17 cellular contexts compared by ENCODE assay signal in the genomic region with DNA sequence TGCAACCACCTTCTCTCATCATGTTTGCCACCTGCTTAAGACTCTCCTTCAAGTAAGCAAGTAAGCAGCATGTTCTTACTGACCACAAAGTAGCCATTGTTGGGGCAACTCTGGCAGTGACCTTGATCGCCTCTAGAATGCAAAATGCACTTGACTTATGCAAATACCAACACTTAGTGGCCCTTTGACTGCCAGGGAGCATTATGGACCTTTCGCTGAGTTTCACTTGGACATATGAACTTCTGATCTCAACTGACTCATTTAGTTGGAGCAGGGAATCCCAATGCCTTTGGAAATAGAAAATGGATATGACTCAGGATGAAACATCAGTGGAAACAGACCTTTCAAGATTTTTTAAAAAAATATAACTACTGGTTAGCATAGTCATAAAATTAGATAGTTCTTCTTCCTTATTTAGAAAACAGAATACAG. TPM values are rescaled to one million over a fixed set of nuclear protein-coding genes. Genes with fewer than 3 reads are reported as not detected.
DNase-seq lines count a peak whose midpoint lies in the region; ATAC-seq, FAIRE-seq and TF ChIP-seq lines count a peak whose summit lies in the region.
"Had no signal": no experiment of that assay in that cellular context is flagged by ENCODE, and none has a peak within 500 bp of the region (broad histone marks: within the 10 kb centered on the region; RNA-seq: fewer than 3 reads in every experiment).

No MANE protein-coding gene starts in this region.

- peak; percentile 69 for FAIRE-seq in H54 (lab: Jason Lieb, UNC)

- H3K27ac Mint-ChIP-seq in Calu3 (ENCODE audit: unreplicated experiment) = no peak overlapping the region
- H3K27ac Mint-ChIP-seq: activated naive CD8-positive, alpha-beta T cell treated with anti-CD3 and anti-CD28 coated beads, Interleukin-2, amount 50 U/mL, for 24 hours; dendritic cell treated with granulocyte-macrophage colony-stimulating factor and Interleukin-4, amounts not matched to agents 40 ng/mL and 50 ng/mL, for 4 days; WTC11 had no signal

- H3K36me3 ChIP-seq in RWPE2 (ENCODE audit: low read depth) = no peaks in the 10 kb centered on the region
- no peaks in the 10 kb centered on the region for H3K36me3 ChIP-seq in HAP-1 (replicated peaks)

- TF ChIP-seq CTCF in RWPE2 (IDR thresholded peaks at IDR 0.05; ENCODE audit: poor library complexity, severe bottlenecking) = no peak
- TF ChIP-seq CTCF in fibroblast of pulmonary artery (IDR thresholded peaks at IDR 0.05; ENCODE audit: low read length, missing control alignments) = no peak
- TF ChIP-seq CTCF in Calu3 (IDR thresholded peaks at IDR 0.05; ENCODE audit: unreplicated experiment) = no peak

- no peaks in the 10 kb centered on the region for H3K27me3 Mint-ChIP-seq in Calu3 (ENCODE audit: unreplicated experiment)

- DNase-seq in H54 (ENCODE audit: insufficient read length, low spot score) = peak; percentile 50
- DNase-seq in RWPE2 (ENCODE audit: low spot score) = no peak
- peak; percentile 59 for DNase-seq in fibroblast of pulmonary artery (ENCODE audit: low read depth)
- DNase-seq in stromal cell of bone marrow (ENCODE audit: low read depth) = peak; percentile 90
- DNase-seq in NCI-H2029 (lab: John Stamatoyannopoulos, UW) = no peak
- DNase-seq in HAP-1 (ENCODE audit: low spot score in 2 of 2) = no peak
- DNase-seq in Calu3 = no peak
- DNase-seq: activated naive CD8-positive, alpha-beta T cell treated with anti-CD3 and anti-CD28 coated beads, Interleukin-2, amount 50 U/mL, for 24 hours; activated T-cell treated with anti-CD3 and anti-CD28 coated beads for 4 hours; heart left ventricle; NCI-H1930 had no signal

- BruUV-seq in Calu3 (replicated peaks; lab: Mats Ljungman, UMichigan) = no TSS peak

- H3K4me3 ChIP-seq in RWPE2 (ENCODE audit: severe bottlenecking) (no peak overlapping the region), fibroblast of pulmonary artery (replicated peaks; ENCODE audit: low read depth, low read length) (no peak overlapping the region), HAP-1 (no peak overlapping the region)
- H3K4me3 ChIP-seq: heart left ventricle had no signal

- CTCF ChIA-PET in Calu3 (lab: Charles Lee) = no interaction called here

- in situ Hi-C loops in HAP-1 (cut with MboI; ENCODE audit: low sequenced_read_pairs) = no loop called here

- no peak overlapping the region for H3K4me3 Mint-ChIP-seq in Calu3 (ENCODE audit: low read depth, unreplicated experiment)
- H3K4me3 Mint-ChIP-seq: activated naive CD8-positive, alpha-beta T cell treated with anti-CD3 and anti-CD28 coated beads, Interleukin-2, amount 50 U/mL, for 24 hours; dendritic cell treated with granulocyte-macrophage colony-stimulating factor and Interleukin-4, amounts not matched to agents 40 ng/mL and 50 ng/mL, for 4 days; neural crest cell; WTC11 had no signal

- H3K4me1 Mint-ChIP-seq in Calu3 (ENCODE audit: low read depth, unreplicated experiment) = no peaks in the 10 kb centered on the region
- H3K4me1 Mint-ChIP-seq: WTC11 had no signal

- H3K9me3 Mint-ChIP-seq in Calu3 (ENCODE audit: low read depth, unreplicated experiment) = no peaks in the 10 kb centered on the region
- H3K9me3 Mint-ChIP-seq: activated naive CD8-positive, alpha-beta T cell treated with anti-CD3 and anti-CD28 coated beads, Interleukin-2, amount 50 U/mL, for 24 hours; neural crest cell had no signal

- H3K36me3 Mint-ChIP-seq in Calu3 (ENCODE audit: insufficient read depth, unreplicated experiment) = no peaks in the 10 kb centered on the region
- H3K36me3 Mint-ChIP-seq: WTC11 had no signal

- peak overlapping the region; percentile 19 for H3K27ac ChIP-seq in RWPE2 (ENCODE audit: poor library complexity, severe bottlenecking)

- H3K4me1 ChIP-seq in RWPE2 (ENCODE audit: insufficient read depth, poor library complexity, severe bottlenecking) (peaks cover 3% of the 10 kb centered on the region), HAP-1 (no peaks in the 10 kb centered on the region)

- peak; percentile 93 for ATAC-seq in RWPE2 (ENCODE audit: low read depth)
- ATAC-seq: activated naive CD8-positive, alpha-beta T cell treated with anti-CD3 and anti-CD28 coated beads, Interleukin-2, amount 50 U/mL, for 24 hours; WTC11 had no signal

- no peak for TF ChIP-seq POLR2A in H54 (IDR thresholded peaks at IDR 0.05; ENCODE audit: low read depth, low read length)

- no peaks in the 10 kb centered on the region for H3K9me3 ChIP-seq in RWPE2 (ENCODE audit: severe bottlenecking)
- no peaks in the 10 kb centered on the region for H3K9me3 ChIP-seq in HAP-1
- H3K9me3 ChIP-seq: heart left ventricle had no signal

- H3K27me3 ChIP-seq in RWPE2 (ENCODE audit: insufficient read depth, poor library complexity, severe bottlenecking) (no peaks in the 10 kb centered on the region), HAP-1 (ENCODE audit: low read depth) (no peaks in the 10 kb centered on the region)
- H3K27me3 ChIP-seq: heart left ventricle had no signal

- intact Hi-C loops in Calu3 (cut with micrococcal nuclease; ENCODE audit: unreplicated experiment) = no loop called here

RNA-seq across cellular contexts. Expression of gene PLA2G5, which starts 6.1 kb away (rescaled TPM):
- total RNA-seq in Calu3 (2022) = not detected in 2 replicates
- total RNA-seq: neural crest cell, SK-MEL-5, WTC11 had no signal

RNA-seq across cellular contexts. Expression of gene PLA2G2D, which starts 55.5 kb away (rescaled TPM):
- not detected in 2 replicates for total RNA-seq in Calu3 (2022)
- total RNA-seq: neural crest cell, SK-MEL-5, skeletal muscle tissue, temporal lobe, WTC11 had no signal

Comparison
In these comparisons a context has a peak if more than half of its experiments do, and no peak if none do; other contexts are left out.
1. DNase-seq: peak in H54 (single experiment), fibroblast of pulmonary artery (single experiment) and stromal cell of bone marrow (single experiment); none in RWPE2 (single experiment), NCI-H2029 (single experiment), HAP-1 (0 of 2) and Calu3 (single experiment).